21 cellular contexts compared by ENCODE assay signal in genomic region chr13:79353698-79354097, GRCh38.
"Had no signal": no experiment of that assay in that cellular context is flagged by ENCODE, and none has a peak within 500 bp of the region (broad histone marks: within the 10 kb centered on the region; RNA-seq: fewer than 3 reads in every experiment).

No MANE protein-coding gene starts in this region.

- H3K27ac ChIP-seq: body of pancreas, epithelial cell of prostate, left lung, right atrium auricular region, suprapubic skin had no signal

- H3K4me3 Mint-ChIP-seq: activated CD8-positive, alpha-beta memory T cell treated with anti-CD3 and anti-CD28 coated beads, Interleukin-2, amount 10 ng/mL, durations not matched to agents 7 days and 5 days; activated naive CD8-positive, alpha-beta T cell; central memory CD8-positive, alpha-beta T cell; natural killer cell treated with Interleukin-12 subunit alpha and Interleukin-12 subunit beta and Interleukin-15 and Interleukin-18, amount 100 ng/mL, for 72 hours had no signal

- H3K4me1 ChIP-seq: body of pancreas, left lung, right atrium auricular region, suprapubic skin had no signal

- H3K27me3 Mint-ChIP-seq: activated CD8-positive, alpha-beta memory T cell treated with anti-CD3 and anti-CD28 coated beads, Interleukin-2, amount 10 ng/mL, durations not matched to agents 7 days and 5 days; activated naive CD8-positive, alpha-beta T cell; central memory CD8-positive, alpha-beta T cell; natural killer cell treated with Interleukin-12 subunit alpha and Interleukin-12 subunit beta and Interleukin-15 and Interleukin-18, amount 100 ng/mL, for 72 hours had no signal

- H3K9me3 Mint-ChIP-seq: central memory CD8-positive, alpha-beta T cell; natural killer cell treated with Interleukin-12 subunit alpha and Interleukin-12 subunit beta and Interleukin-15 and Interleukin-18, amount 100 ng/mL, for 72 hours had no signal

- H3K9me3 ChIP-seq: body of pancreas, left lung, right atrium auricular region, suprapubic skin had no signal

- H3K27ac Mint-ChIP-seq: activated CD8-positive, alpha-beta memory T cell treated with anti-CD3 and anti-CD28 coated beads, Interleukin-2, amount 10 ng/mL, durations not matched to agents 7 days and 5 days; natural killer cell treated with Interleukin-12 subunit alpha and Interleukin-12 subunit beta and Interleukin-15 and Interleukin-18, amount 100 ng/mL, for 72 hours had no signal

- DNase-seq: activated CD4-positive, alpha-beta T cell treated with anti-CD3 and anti-CD28 coated beads, Interleukin-2, amount 50 U/mL, for 4 hours; activated CD4-positive, CD25-positive, alpha-beta regulatory T cell treated with anti-CD3 and anti-CD28 coated beads, Interleukin-2, amount 50 U/mL, for 72 hours; activated CD8-positive, alpha-beta memory T cell treated with anti-CD3 and anti-CD28 coated beads, Interleukin-2, amount 10 ng/mL, durations not matched to agents 7 days and 5 days; activated effector memory CD4-positive, alpha-beta T cell treated with anti-CD3 and anti-CD28 coated beads, Interleukin-2, amount 50 U/mL, for 16 hours; activated T-cell treated with anti-CD3 and anti-CD28 coated beads, Interleukin-2, amount 50 U/mL, for 48 hours; amniotic stem cell; body of pancreas; effector memory CD4-positive, alpha-beta T cell; islet precursor cell; left lung; stimulated activated CD4-positive, alpha-beta T cell treated with anti-CD3 and anti-CD28 coated beads, Interleukin-15, amount 100 ng/mL, for 24 hours; stimulated activated CD4-positive, alpha-beta T cell treated with anti-CD3 and anti-CD28 coated beads, Interleukin-4, amount 100 ng/mL, for 1 hour; stimulated activated naive CD4-positive, alpha-beta T cell treated with Interleukin-2 at 50 U/mL for 16 hours; T-helper 9 cell; trophoblast cell had no signal

- H3K27me3 ChIP-seq: body of pancreas, left lung, right atrium auricular region, suprapubic skin had no signal

- H3K4me3 ChIP-seq: body of pancreas, left lung, right atrium auricular region, suprapubic skin had no signal
